ENCODE assay signal across 8 cellular contexts in genomic region chr19:10416380-10417257, GRCh38. TPM values are rescaled to one million over a fixed set of nuclear protein-coding genes. Genes with fewer than 3 reads are reported as not detected.
A peak's percentile ranks its signal among the peaks of the same experiment; 100 is the strongest.
DNase-seq lines count a peak whose midpoint lies in the region; ATAC-seq and TF ChIP-seq lines count a peak whose summit lies in the region.

No MANE protein-coding gene starts in this region.

- intact Hi-C loops in HCT116 (cut with micrococcal nuclease) (no loop called here), aorta (cut with DNase I) (no loop called here)

- H3K9ac ChIP-seq in HCT116 (ENCODE audit: low read length): peak overlapping the region; percentile 67
- peak overlapping the region; percentile 22 for H3K9ac ChIP-seq in rectal smooth muscle tissue (ENCODE audit: low read length)

- peak overlapping the region; percentile 89 for H3K27ac ChIP-seq in HCT116 (ENCODE audit: low read depth, low read length)
- peak overlapping the region in 1 of 2 donors; percentile 54 for H3K27ac ChIP-seq in right atrium auricular region
- no peak overlapping the region for H3K27ac ChIP-seq in rectal smooth muscle tissue (ENCODE audit: low read depth, low read length)
- H3K27ac ChIP-seq in aorta (ENCODE audit: low read depth in 1 of 2, low read length in 2 of 2): no peak overlapping the region

- H3K27me3 ChIP-seq in GM06990 (replicated peaks; ENCODE audit: control insufficient read depth, insufficient read depth, low read length) (no peaks in the 10 kb centered on the region), HCT116 (ENCODE audit: insufficient read depth, low read length) (no peaks in the 10 kb centered on the region), right atrium auricular region (peaks cover 23 to 45% of the 10 kb centered on the region in 2 donors), rectal smooth muscle tissue (ENCODE audit: control insufficient read depth, insufficient read depth, low read length) (peaks cover 29% of the 10 kb centered on the region), aorta (ENCODE audit: control insufficient read depth in 1 of 2, insufficient read depth in 2 of 2, low read length in 1 of 2) (no peaks in the 10 kb centered on the region)

- no peaks in the 10 kb centered on the region for H4K20me1 ChIP-seq in HCT116 (ENCODE audit: insufficient read depth)

- H3K9me2 ChIP-seq in HCT116 (ENCODE audit: insufficient read depth): no peaks in the 10 kb centered on the region

- no peak for TF ChIP-seq RAD21 in HCT116 (IDR thresholded peaks at IDR 0.05; ENCODE audit: low read depth)

- DNase-seq in GM06990 (ENCODE audit: extremely low read depth, insufficient read length) (peak; percentile 93), HCT116 (ENCODE audit: low read depth, low spot score) (peak; percentile 89), NCI-H1092 treated with DMSO at 0.1 percent for 48 hours (lab: John Stamatoyannopoulos, UW) (peak; percentile 56), T-helper 1 cell (peak; percentile 96 to 99 (median 97)), amniotic epithelial cell (ENCODE audit: low read depth) (peak; percentile 79), right atrium auricular region (ENCODE audit: low spot score) (peak; percentile 90), aorta (peak; percentile 88 to 93)

- TF ChIP-seq CTCF in GM06990 (IDR thresholded peaks at IDR 0.05; ENCODE audit: insufficient read depth, low read length, poor library complexity, severe bottlenecking) (peak; percentile 73), HCT116 (IDR thresholded peaks at IDR 0.05 in 2 of 3, conservative IDR thresholded peaks at IDR 0.05 in 1 of 3; ENCODE audit: borderline replicate concordance in 1 of 3, insufficient read depth in 1 of 3, low read depth in 2 of 3, low read length in 2 of 3) (peak; percentile 80 to 99 (median 92)), right atrium auricular region (IDR thresholded peaks at IDR 0.05) (peak; percentile 79 to 84)

- H3K4me2 ChIP-seq in HCT116 (ENCODE audit: low read length): peak overlapping the region; percentile 74

- CTCF ChIA-PET in HCT116 (lab: Charles Lee): interaction anchor here (0.6 to 3.3 kb wide), 15 partner anchors 9 to 367 kb away, joined by 3 to 60 read pairs (median 5); partner anchors contain the start of genes CDC37, DNM2 and ICAM5

- BruUV-seq in HCT116 (replicated peaks; lab: Mats Ljungman, UMichigan): no TSS peak

- POLR2A ChIA-PET in HCT116 (lab: Charles Lee): interaction anchor here (1.2 kb wide), 1 partner anchor 11 kb away, joined by 4 read pairs; no protein-coding TSS in a partner anchor

- ATAC-seq in HCT116 (peak; percentile 56), aorta (ENCODE audit: low FRiP score) (peak; percentile 88)

- H3K79me2 ChIP-seq in HCT116 (ENCODE audit: insufficient read depth, low read length): peaks cover 6% of the 10 kb centered on the region; the same call in 1 of the 2 replicates

- RAD21 ChIA-PET in HCT116 (lab: Charles Lee; ENCODE audit: low non-redundant PET in 1 of 2, low total read pairs in 2 of 2, uncharacterized antibody in 2 of 2, unreplicated experiment in 2 of 2): no interaction called here

- H3K4me1 ChIP-seq in HCT116 (ENCODE audit: control insufficient read depth in 1 of 2, insufficient read depth in 2 of 2, low read length in 2 of 2) (peaks cover 25 to 56% of the 10 kb centered on the region in 2 experiments), right atrium auricular region (peaks cover 0 to 54% of the 10 kb centered on the region in 2 donors), rectal smooth muscle tissue (ENCODE audit: control insufficient read depth, insufficient read depth, low read length) (no peaks in the 10 kb centered on the region), aorta (ENCODE audit: control insufficient read depth in 1 of 2, insufficient read depth in 2 of 2, low read length in 2 of 2) (no peaks in the 10 kb centered on the region)

- no peak for TF ChIP-seq POLR2A in HCT116 (IDR thresholded peaks at IDR 0.05; ENCODE audit: borderline replicate concordance, extremely low read depth, insufficient read depth, insufficient read length)

- 3% methylated on average over 59 to 67 of the region's 67 CpGs for WGBS in aorta, 2 donors

- H3K9me3 ChIP-seq in HCT116 (ENCODE audit: control insufficient read depth in 1 of 2, insufficient read depth in 1 of 2, low read depth in 1 of 2, low read length in 2 of 2) (no peaks in the 10 kb centered on the region), right atrium auricular region (no peaks in the 10 kb centered on the region), aorta (ENCODE audit: control insufficient read depth, low read length) (peaks cover 3% of the 10 kb centered on the region)

- H3K36me3 ChIP-seq in GM06990 (ENCODE audit: control insufficient read depth, insufficient read depth, low read length) (no peaks in the 10 kb centered on the region), HCT116 (ENCODE audit: control insufficient read depth in 1 of 2, insufficient read depth in 2 of 2, low read length in 2 of 2) (no peaks in the 10 kb centered on the region), right atrium auricular region (no peaks in the 10 kb centered on the region), rectal smooth muscle tissue (ENCODE audit: control insufficient read depth, insufficient read depth, low read length) (no peaks in the 10 kb centered on the region), aorta (ENCODE audit: control insufficient read depth in 1 of 2, insufficient read depth in 2 of 2, low read length in 1 of 2) (no peaks in the 10 kb centered on the region)

- H3K4me3 ChIP-seq in GM06990 (replicated peaks; ENCODE audit: low read depth, low read length) (peak overlapping the region; percentile 66), HCT116 (replicated peaks in 1 of 2; ENCODE audit: low read depth in 1 of 2, low read length in 2 of 2) (peak overlapping the region; percentile 51 to 58), right atrium auricular region (peak overlapping the region; percentile 20 to 56), rectal smooth muscle tissue (ENCODE audit: low read length) (peak overlapping the region; percentile 56), aorta (ENCODE audit: low read length in 2 of 2) (no peak overlapping the region)

- H2AFZ ChIP-seq in HCT116 (ENCODE audit: low read depth, low read length, poor library complexity, severe bottlenecking): peak overlapping the region; percentile 53

TF ChIP-seq in HCT116, 20 proteins besides CTCF, POLR2A, EP300 and RAD21 (continues in another document):
- no peak; the same call in 1 of the 2 replicates for TF ChIP-seq POLR2AphosphoS5 (IDR thresholded peaks at IDR 0.05; ENCODE audit: low read depth, low read length)
- TF ChIP-seq ZBTB33 (IDR thresholded peaks at IDR 0.05; ENCODE audit: extremely low read depth, insufficient replicate concordance, low read length): no peak
- peak; percentile 92 for TF ChIP-seq CBX3 (IDR thresholded peaks at IDR 0.05; ENCODE audit: low read depth)
- no peak for TF ChIP-seq ZFX (IDR thresholded peaks at IDR 0.05)
- peak; percentile 78 for TF ChIP-seq SP1 (IDR thresholded peaks at IDR 0.05; ENCODE audit: low read depth)
- TF ChIP-seq REST (IDR thresholded peaks at IDR 0.05; ENCODE audit: low read depth): no peak

RNA-seq across cellular contexts. Expression of gene PDE4A, which starts 3.7 kb away (rescaled TPM):
- total RNA-seq in HCT116 (2021; ENCODE audit: unreplicated experiment): 33.7 TPM
- polyA plus RNA-seq in HCT116 (2012): 23.3 and 25.2 TPM in 2 replicates
- total RNA-seq in right atrium auricular region: 1 to 10 TPM; 9.4 to 9.9 TPM
- total RNA-seq in aorta: 10 to 100 TPM; 12.3 to 30.2 TPM
- 10 to 100 TPM in 1 of 2 donors, 1 to 10 TPM in 1; 8.6 to 13.6 TPM for polyA plus RNA-seq in aorta

RNA-seq across cellular contexts. Expression of gene CDC37, which starts 13.3 kb away (rescaled TPM):
- 260 TPM for total RNA-seq in HCT116 (2021; ENCODE audit: unreplicated experiment)
- 336 and 355 TPM in 2 replicates for polyA plus RNA-seq in HCT116 (2012)
- total RNA-seq in right atrium auricular region: 100 to 1,000 TPM; 130 to 131 TPM
- 100 to 1,000 TPM; 124 to 146 TPM for total RNA-seq in aorta
- 100 to 1,000 TPM; 121 to 260 TPM for polyA plus RNA-seq in aorta

RNA-seq across cellular contexts. Expression of gene TYK2, which starts 36.2 kb away (rescaled TPM):
- total RNA-seq in HCT116 (2021; ENCODE audit: unreplicated experiment) (110 TPM), right atrium auricular region (10 to 100 TPM; 31.7 to 58.8 TPM), aorta (100 to 1,000 TPM in 1 of 2 donors, 10 to 100 TPM in 1; 84.5 to 128 TPM)
- 97.1 and 98.1 TPM in 2 replicates for polyA plus RNA-seq in HCT116 (2012)
- polyA plus RNA-seq in aorta: 100 to 1,000 TPM in 1 of 2 donors, 10 to 100 TPM in 1; 33.2 to 253 TPM

Comparison
In these comparisons a context has a peak if more than half of its experiments do, and no peak if none do; other contexts are left out.
1. H3K4me3 ChIP-seq: peak in GM06990 (single experiment), HCT116 (2 of 2), right atrium auricular region (2 of 2) and rectal smooth muscle tissue (single experiment); none in aorta (0 of 2).
2. Peak in every context shown above with its lines, with median percentiles within 50 percentile points of each other: DNase-seq and CTCF ChIP-seq.